In the genomic region with DNA sequence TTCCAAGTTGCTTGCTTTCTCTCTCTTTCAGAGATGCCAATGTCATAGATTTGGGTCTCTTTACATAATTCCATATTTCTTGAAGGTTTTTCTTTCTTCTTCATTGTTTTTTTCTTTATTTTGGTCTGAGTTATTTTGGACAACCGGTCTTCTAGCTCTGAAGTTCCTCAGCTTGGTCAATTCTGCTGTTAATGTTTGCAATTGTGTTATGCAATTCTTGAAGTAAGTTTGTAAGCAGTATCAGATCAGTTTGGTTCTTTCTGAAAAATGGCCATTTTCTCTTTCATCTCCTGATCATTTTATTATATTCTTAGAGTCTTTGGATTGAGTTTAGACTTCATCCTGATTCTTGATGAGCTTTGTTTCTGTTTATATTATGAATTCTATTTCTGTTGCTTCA, we compare ENCODE assay signal across 11 cellular contexts. TPM values are rescaled to one million over a fixed set of nuclear protein-coding genes. Genes with fewer than 3 reads are reported as not detected.
"Had no signal": no experiment of that assay in that cellular context is flagged by ENCODE, and none has a peak within 500 bp of the region (broad histone marks: within the 10 kb centered on the region; RNA-seq: fewer than 3 reads in every experiment).

No MANE protein-coding gene starts in this region.

- H3K4me2 ChIP-seq: GM23338 had no signal

- H2AFZ ChIP-seq: GM23248, GM23338 had no signal

- H3K27ac ChIP-seq: GM23248 had no signal

- H3K36me3 ChIP-seq: HAP-1 had no signal

- H3K9me3 ChIP-seq: HAP-1 had no signal

- ATAC-seq: GM23338, HCT116 had no signal

- H3K9ac ChIP-seq: GM23248 had no signal

- FAIRE-seq: H1, H54 had no signal

- H3K4me1 ChIP-seq: HAP-1 had no signal

- H3K4me3 ChIP-seq: GM23248, GM23338, HAP-1 had no signal

- DNase-seq: GM23248, GOT3, H7, H9, HCEC 1CT, HFFc6 had no signal

RNA-seq across cellular contexts. Expression of gene PRDM9, which starts 16.4 kb away (rescaled TPM):
- total RNA-seq: GM23248, GM23338, H1, H7, H9, HFFc6 had no signal
- polyA plus RNA-seq: GM23248, GM23338, H1 had no signal
